Comparison of ENCODE assay signal across 17 cellular contexts in genomic region chr4:7224878-7225533, GRCh38.
"Had no signal": no experiment of that assay in that cellular context is flagged by ENCODE, and none has a peak within 500 bp of the region (broad histone marks: within the 10 kb centered on the region; RNA-seq: fewer than 3 reads in every experiment).

No MANE protein-coding gene starts in this region.

- H3K4me3 Mint-ChIP-seq: dendritic cell treated with granulocyte-macrophage colony-stimulating factor and Interleukin-4, amounts not matched to agents 40 ng/mL and 50 ng/mL, for 4 days; effector memory CD8-positive, alpha-beta T cell; immature natural killer cell; naive B cell; stimulated activated effector memory CD8-positive, alpha-beta T cell treated with anti-CD3 and anti-CD28 coated beads, Interleukin-12 subunit alpha, Interleukin-12 subunit beta, amount 100 ng/mL, for 72 hours; type B pancreatic cell had no signal

- H3K27me3 Mint-ChIP-seq: type B pancreatic cell had no signal

- H3K4me1 Mint-ChIP-seq: immature natural killer cell; stimulated activated effector memory CD8-positive, alpha-beta T cell treated with anti-CD3 and anti-CD28 coated beads, Interleukin-12 subunit alpha, Interleukin-12 subunit beta, amount 100 ng/mL, for 72 hours had no signal

- ATAC-seq: effector memory CD8-positive, alpha-beta T cell; gastrocnemius medialis; pancreas; right cardiac atrium; stimulated activated effector memory CD8-positive, alpha-beta T cell treated with anti-CD3 and anti-CD28 coated beads, Interleukin-12 subunit alpha, Interleukin-12 subunit beta, amount 100 ng/mL, for 72 hours; stimulated activated naive CD8-positive, alpha-beta T cell treated with anti-CD3 and anti-CD28 coated beads, Interleukin-15, Interleukin-2, amounts not matched to agents 100 U/mL and 50 U/mL, for 24 hours had no signal

- DNase-seq: effector memory CD8-positive, alpha-beta T cell; gastrocnemius medialis; immature natural killer cell; left ventricle myocardium inferior; mesenchymal stem cell; naive B cell; occipital lobe; pancreas; right cardiac atrium; stimulated activated CD4-positive, alpha-beta T cell treated with anti-CD3 and anti-CD28 coated beads, Interleukin-2, amount 100 ng/mL, for 48 hours; stimulated activated CD8-positive, alpha-beta memory T cell treated with anti-CD3 and anti-CD28 coated beads, Interleukin-4, amount 100 ng/mL, for 48 hours; stimulated activated naive CD8-positive, alpha-beta T cell treated with anti-CD3 and anti-CD28 coated beads, Interleukin-15, Interleukin-2, amounts not matched to agents 100 U/mL and 50 U/mL, for 24 hours; thyroid gland had no signal

- H3K9me3 Mint-ChIP-seq: dendritic cell treated with granulocyte-macrophage colony-stimulating factor and Interleukin-4, amounts not matched to agents 40 ng/mL and 50 ng/mL, for 4 days; effector memory CD8-positive, alpha-beta T cell; immature natural killer cell; naive B cell; stimulated activated effector memory CD8-positive, alpha-beta T cell treated with anti-CD3 and anti-CD28 coated beads, Interleukin-12 subunit alpha, Interleukin-12 subunit beta, amount 100 ng/mL, for 72 hours; type B pancreatic cell had no signal

- H3K27ac Mint-ChIP-seq: dendritic cell treated with granulocyte-macrophage colony-stimulating factor and Interleukin-4, amounts not matched to agents 40 ng/mL and 50 ng/mL, for 4 days; effector memory CD8-positive, alpha-beta T cell; immature natural killer cell; naive B cell; progenitor cell of endocrine pancreas; stimulated activated effector memory CD8-positive, alpha-beta T cell treated with anti-CD3 and anti-CD28 coated beads, Interleukin-12 subunit alpha, Interleukin-12 subunit beta, amount 100 ng/mL, for 72 hours; type B pancreatic cell had no signal

- H3K36me3 Mint-ChIP-seq: immature natural killer cell; naive B cell; stimulated activated effector memory CD8-positive, alpha-beta T cell treated with anti-CD3 and anti-CD28 coated beads, Interleukin-12 subunit alpha, Interleukin-12 subunit beta, amount 100 ng/mL, for 72 hours; type B pancreatic cell had no signal
